Comparison of ENCODE assay signal across 12 cellular contexts in genomic region chr16:13921328-13921727, GRCh38. TPM values are rescaled to one million over a fixed set of nuclear protein-coding genes. Genes with fewer than 3 reads are reported as not detected.
DNase-seq lines count a peak whose midpoint lies in the region; ATAC-seq and TF ChIP-seq lines count a peak whose summit lies in the region.
"Had no signal": no experiment of that assay in that cellular context is flagged by ENCODE, and none has a peak within 500 bp of the region (broad histone marks: within the 10 kb centered on the region; RNA-seq: fewer than 3 reads in every experiment).

No MANE protein-coding gene starts in this region.

- TF ChIP-seq CTCF in MCF 10A (IDR thresholded peaks at IDR 0.05; ENCODE audit: unreplicated experiment) (no peak), breast epithelium (IDR thresholded peaks at IDR 0.05) (no peak), VCaP (conservative IDR thresholded peaks at IDR 0.05) (no peak), fibroblast of villous mesenchyme (IDR thresholded peaks at IDR 0.05; ENCODE audit: insufficient read depth, low read depth, low read length) (no peak), suprapubic skin (IDR thresholded peaks at IDR 0.05) (no peak)

- no peak for TF ChIP-seq EP300 in suprapubic skin (IDR thresholded peaks at IDR 0.05)

- H3K9me3 ChIP-seq in breast epithelium (no peaks in the 10 kb centered on the region), suprapubic skin (no peaks in the 10 kb centered on the region)

- no peak overlapping the region for H3K4me3 ChIP-seq in breast epithelium
- peak overlapping the region; percentile 96 for H3K4me3 ChIP-seq in fibroblast of villous mesenchyme (ENCODE audit: low read depth, low read length)
- no peak overlapping the region for H3K4me3 ChIP-seq in suprapubic skin

- TF ChIP-seq POLR2A in breast epithelium (IDR thresholded peaks at IDR 0.05): no peak
- TF ChIP-seq POLR2A in suprapubic skin (IDR thresholded peaks at IDR 0.05): no peak

- DNase-seq in MCF 10A (ENCODE audit: unreplicated experiment) (no peak), breast epithelium (ENCODE audit: low spot score in 2 of 2) (no peak), fibroblast of villous mesenchyme (ENCODE audit: low read depth) (no peak), suprapubic skin (ENCODE audit: low spot score in 2 of 2) (no peak), mucosa of gallbladder (ENCODE audit: low spot score) (no peak)
- DNase-seq in stimulated activated naive B cell treated with anti-CD40 and anti-IgM and Interleukin-4, amounts not matched to agents 10 μg/mL and 1 μg/mL and 100 μg/mL, for 72 hours: no peak
- DNase-seq: activated CD4-positive, alpha-beta T cell treated with anti-CD3 and anti-CD28 coated beads, Interleukin-2, amount 50 U/mL, for 1 hour; effector memory CD4-positive, alpha-beta T cell; left cardiac atrium; substantia nigra had no signal

- peak overlapping the region; percentile 95 for H3K27ac Mint-ChIP-seq in MCF 10A (ENCODE audit: low read depth, unreplicated experiment)
- peak overlapping the region; percentile 98 for H3K27ac Mint-ChIP-seq in stimulated activated naive B cell treated with anti-CD40 and anti-IgM and Interleukin-4, amounts not matched to agents 10 μg/mL and 1 μg/mL and 100 μg/mL, for 72 hours

- H3K9me3 Mint-ChIP-seq in MCF 10A (ENCODE audit: unreplicated experiment): no peaks in the 10 kb centered on the region
- no peaks in the 10 kb centered on the region for H3K9me3 Mint-ChIP-seq in stimulated activated naive B cell treated with anti-CD40 and anti-IgM and Interleukin-4, amounts not matched to agents 10 μg/mL and 1 μg/mL and 100 μg/mL, for 72 hours

- no peaks in the 10 kb centered on the region for H3K4me1 ChIP-seq in breast epithelium
- H3K4me1 ChIP-seq in suprapubic skin: peaks cover 18% of the 10 kb centered on the region

- BruUV-seq in MCF 10A (replicated peaks; lab: Mats Ljungman, UMichigan): no TSS peak

- WGBS in suprapubic skin: 76% methylated on average over 2 of the region's 2 CpGs

- peaks cover 11% of the 10 kb centered on the region for H3K4me1 Mint-ChIP-seq in MCF 10A (ENCODE audit: insufficient read depth, unreplicated experiment)
- H3K4me1 Mint-ChIP-seq in stimulated activated naive B cell treated with anti-CD40 and anti-IgM and Interleukin-4, amounts not matched to agents 10 μg/mL and 1 μg/mL and 100 μg/mL, for 72 hours: peaks cover 16 to 29% of the 10 kb centered on the region in 2 donors

- peaks cover 5% of the 10 kb centered on the region for H3K36me3 Mint-ChIP-seq in MCF 10A (ENCODE audit: insufficient read depth, unreplicated experiment)
- H3K36me3 Mint-ChIP-seq in stimulated activated naive B cell treated with anti-CD40 and anti-IgM and Interleukin-4, amounts not matched to agents 10 μg/mL and 1 μg/mL and 100 μg/mL, for 72 hours: peaks cover 10 to 14% of the 10 kb centered on the region in 2 donors

- H3K27ac ChIP-seq in breast epithelium (no peak overlapping the region), VCaP (peak overlapping the region; percentile 71; the same call in 1 of the 2 replicates), suprapubic skin (no peak overlapping the region)

- CTCF ChIA-PET in MCF 10A (lab: Yijun Ruan, JAX): interaction anchor here (0.6 to 4.7 kb wide), 5 partner anchors 47 to 329 kb away, joined by 3 to 45 read pairs (median 3); no protein-coding TSS in a partner anchor

- POLR2A ChIA-PET in MCF 10A (lab: Yijun Ruan, JAX): interaction anchor here (0.6 kb wide), 1 partner anchor 37 kb away, joined by 3 read pairs; no protein-coding TSS in a partner anchor

- no peak for ATAC-seq in stimulated activated naive B cell treated with anti-CD40 and anti-IgM and Interleukin-4, amounts not matched to agents 10 μg/mL and 1 μg/mL and 100 μg/mL, for 72 hours (replicated peaks)
- ATAC-seq in HG03175 (IDR thresholded peaks at IDR 0.05; ENCODE audit: unreplicated experiment): no peak
- ATAC-seq: left cardiac atrium had no signal

- peaks cover 10% of the 10 kb centered on the region for H3K27me3 Mint-ChIP-seq in MCF 10A (ENCODE audit: insufficient read depth, unreplicated experiment)
- H3K27me3 Mint-ChIP-seq in stimulated activated naive B cell treated with anti-CD40 and anti-IgM and Interleukin-4, amounts not matched to agents 10 μg/mL and 1 μg/mL and 100 μg/mL, for 72 hours: peaks cover 0 to 7% of the 10 kb centered on the region in 2 donors

- peak overlapping the region; percentile 91 for H3K4me3 Mint-ChIP-seq in MCF 10A (ENCODE audit: unreplicated experiment)
- peak overlapping the region; percentile 92 to 98 for H3K4me3 Mint-ChIP-seq in stimulated activated naive B cell treated with anti-CD40 and anti-IgM and Interleukin-4, amounts not matched to agents 10 μg/mL and 1 μg/mL and 100 μg/mL, for 72 hours

- no peaks in the 10 kb centered on the region for H3K36me3 ChIP-seq in breast epithelium
- peaks cover 10% of the 10 kb centered on the region for H3K36me3 ChIP-seq in suprapubic skin

- no peaks in the 10 kb centered on the region for H3K27me3 ChIP-seq in breast epithelium
- no peaks in the 10 kb centered on the region for H3K27me3 ChIP-seq in suprapubic skin

- intact Hi-C loops in MCF 10A (cut with micrococcal nuclease): loop anchor here (5.0 kb wide), 2 partner anchors 91 to 606 kb away; no protein-coding TSS in a partner anchor
- intact Hi-C loops in breast epithelium (cut with DNase I; ENCODE audit: low total_unique reads): no loop called here

RNA-seq across cellular contexts. Expression of gene ERCC4, which starts 1.4 kb away (rescaled TPM):
- 10.3 and 15.9 TPM in 2 replicates for total RNA-seq in MCF 10A (2022)
- 1 to 10 TPM; 4.8 to 8.3 (median 7.9) TPM for total RNA-seq in breast epithelium
- 10.3 and 13.4 TPM in 2 replicates for total RNA-seq in fibroblast of villous mesenchyme
- 1 to 10 TPM; 4.3 to 6.0 (median 5.2) TPM for total RNA-seq in suprapubic skin
- 11.9 TPM for total RNA-seq in mucosa of gallbladder
